24 cellular contexts compared by ENCODE assay signal in genomic region chr10:74575912-74576311, GRCh38.
"Had no signal": no experiment of that assay in that cellular context is flagged by ENCODE, and none has a peak within 500 bp of the region (broad histone marks: within the 10 kb centered on the region; RNA-seq: fewer than 3 reads in every experiment).

No MANE protein-coding gene starts in this region.

- H3K27ac ChIP-seq: coronary artery, dorsolateral prefrontal cortex, gastrocnemius medialis, left ventricle myocardium inferior, spleen, stomach, suprapubic skin, tibial artery, upper lobe of right lung had no signal

- H3K27me3 Mint-ChIP-seq: activated naive CD4-positive, alpha-beta T cell treated with anti-CD3 and anti-CD28 coated beads, Interleukin-2, amount 10 ng/mL, durations not matched to agents 7 days and 5 days; natural killer cell treated with Interleukin-12 subunit alpha and Interleukin-12 subunit beta and Interleukin-15 and Interleukin-18, amount 100 ng/mL, for 72 hours had no signal

- ATAC-seq: gastrocnemius medialis; mucosa of descending colon; natural killer cell treated with Interleukin-12 subunit alpha and Interleukin-12 subunit beta and Interleukin-15 and Interleukin-18, amount 100 ng/mL, for 72 hours; right cardiac atrium; upper lobe of right lung had no signal

- H3K4me3 Mint-ChIP-seq: activated naive CD4-positive, alpha-beta T cell treated with anti-CD3 and anti-CD28 coated beads, Interleukin-2, amount 10 ng/mL, durations not matched to agents 7 days and 5 days; natural killer cell treated with Interleukin-12 subunit alpha and Interleukin-12 subunit beta and Interleukin-15 and Interleukin-18, amount 100 ng/mL, for 72 hours had no signal

- DNase-seq: activated CD4-positive, alpha-beta T cell treated with anti-CD3 and anti-CD28 coated beads, Interleukin-2, amount 50 U/mL, for 1 hour; activated gamma-delta T cell; activated naive CD4-positive, alpha-beta T cell treated with anti-CD3 and anti-CD28 coated beads, Interleukin-2, amount 10 ng/mL, durations not matched to agents 7 days and 5 days; activated T-cell treated with anti-CD3 and anti-CD28 coated beads for 4 hours; anterior cingulate cortex; dorsolateral prefrontal cortex; effector memory CD4-positive, alpha-beta T cell; erythroblast; gastrocnemius medialis; glutamatergic neuron; islet precursor cell; left ventricle myocardium inferior; mucosa of descending colon; posterior cingulate gyrus; right cardiac atrium; spleen; stomach; T1000; tibial artery; upper lobe of right lung had no signal

- H3K9me3 ChIP-seq: gastrocnemius medialis, left ventricle myocardium inferior, mucosa of descending colon, suprapubic skin, tibial artery, upper lobe of right lung had no signal

- H3K36me3 ChIP-seq: gastrocnemius medialis, left ventricle myocardium inferior, stomach, suprapubic skin, tibial artery, upper lobe of right lung had no signal

- H3K4me1 ChIP-seq: gastrocnemius medialis, left ventricle myocardium inferior, spleen, stomach, suprapubic skin, tibial artery, upper lobe of right lung had no signal

- H3K27ac Mint-ChIP-seq: activated naive CD4-positive, alpha-beta T cell treated with anti-CD3 and anti-CD28 coated beads, Interleukin-2, amount 10 ng/mL, durations not matched to agents 7 days and 5 days; natural killer cell treated with Interleukin-12 subunit alpha and Interleukin-12 subunit beta and Interleukin-15 and Interleukin-18, amount 100 ng/mL, for 72 hours had no signal

- H3K4me3 ChIP-seq: coronary artery, dorsolateral prefrontal cortex, gastrocnemius medialis, left ventricle myocardium inferior, lung, mucosa of descending colon, spleen, stomach, suprapubic skin, tibial artery, upper lobe of right lung had no signal
